In genomic region chr12:67623259-67623658, GRCh38 we compare ENCODE assay signal across 1 cellular context.
TF ChIP-seq lines count a peak whose summit lies in the region.

No MANE protein-coding gene starts in this region.

TF ChIP-seq in H1, 55 proteins besides CTCF, POLR2A, EP300 and RAD21 (continued from another document):
- TF ChIP-seq CHD7 (IDR thresholded peaks at IDR 0.05; ENCODE audit: insufficient replicate concordance, low read length), result no peak
- TF ChIP-seq MAFK (IDR thresholded peaks at IDR 0.05; ENCODE audit: low read depth, low read length), result no peak
